In the genomic region with DNA sequence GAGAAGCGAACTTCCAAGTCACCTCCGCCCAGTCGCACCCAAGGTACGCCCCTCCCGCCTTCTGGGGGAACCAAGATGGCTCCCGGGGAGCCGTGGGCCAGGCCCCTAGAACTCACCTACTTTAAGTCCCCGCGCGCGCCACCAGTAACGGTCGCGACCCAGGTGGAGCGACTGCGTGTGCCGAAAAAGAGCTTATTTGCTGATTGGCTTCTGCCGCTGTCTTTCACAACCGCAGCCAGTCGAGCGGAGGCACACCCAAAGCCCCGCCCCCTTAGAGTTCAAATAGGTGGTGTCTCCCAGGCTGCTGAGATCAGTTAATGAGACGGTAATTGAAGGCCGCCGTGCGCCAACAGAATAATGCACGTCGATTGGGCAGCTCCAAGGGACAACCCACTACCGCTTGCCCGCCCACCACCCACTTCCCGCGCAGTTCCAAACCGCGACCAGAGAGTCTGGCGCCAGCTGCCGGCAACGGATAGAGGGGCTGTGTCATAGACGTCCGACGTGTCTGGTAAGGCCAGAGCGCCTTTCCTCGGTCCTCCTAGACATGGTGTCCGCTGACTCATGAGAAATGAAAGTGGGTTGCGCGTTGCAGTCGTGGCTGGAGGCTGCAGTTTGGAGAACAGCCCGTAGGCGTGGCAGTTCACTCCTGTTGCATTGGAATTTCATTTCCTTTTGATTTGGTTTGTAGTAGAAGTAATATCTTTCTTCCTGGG, we compare ENCODE assay signal across 8 cellular contexts. TPM values are rescaled to one million over a fixed set of nuclear protein-coding genes. Genes with fewer than 3 reads are reported as not detected.
DNase-seq lines count a peak whose midpoint lies in the region; ATAC-seq, FAIRE-seq and TF ChIP-seq lines count a peak whose summit lies in the region.

A gene with protein sequence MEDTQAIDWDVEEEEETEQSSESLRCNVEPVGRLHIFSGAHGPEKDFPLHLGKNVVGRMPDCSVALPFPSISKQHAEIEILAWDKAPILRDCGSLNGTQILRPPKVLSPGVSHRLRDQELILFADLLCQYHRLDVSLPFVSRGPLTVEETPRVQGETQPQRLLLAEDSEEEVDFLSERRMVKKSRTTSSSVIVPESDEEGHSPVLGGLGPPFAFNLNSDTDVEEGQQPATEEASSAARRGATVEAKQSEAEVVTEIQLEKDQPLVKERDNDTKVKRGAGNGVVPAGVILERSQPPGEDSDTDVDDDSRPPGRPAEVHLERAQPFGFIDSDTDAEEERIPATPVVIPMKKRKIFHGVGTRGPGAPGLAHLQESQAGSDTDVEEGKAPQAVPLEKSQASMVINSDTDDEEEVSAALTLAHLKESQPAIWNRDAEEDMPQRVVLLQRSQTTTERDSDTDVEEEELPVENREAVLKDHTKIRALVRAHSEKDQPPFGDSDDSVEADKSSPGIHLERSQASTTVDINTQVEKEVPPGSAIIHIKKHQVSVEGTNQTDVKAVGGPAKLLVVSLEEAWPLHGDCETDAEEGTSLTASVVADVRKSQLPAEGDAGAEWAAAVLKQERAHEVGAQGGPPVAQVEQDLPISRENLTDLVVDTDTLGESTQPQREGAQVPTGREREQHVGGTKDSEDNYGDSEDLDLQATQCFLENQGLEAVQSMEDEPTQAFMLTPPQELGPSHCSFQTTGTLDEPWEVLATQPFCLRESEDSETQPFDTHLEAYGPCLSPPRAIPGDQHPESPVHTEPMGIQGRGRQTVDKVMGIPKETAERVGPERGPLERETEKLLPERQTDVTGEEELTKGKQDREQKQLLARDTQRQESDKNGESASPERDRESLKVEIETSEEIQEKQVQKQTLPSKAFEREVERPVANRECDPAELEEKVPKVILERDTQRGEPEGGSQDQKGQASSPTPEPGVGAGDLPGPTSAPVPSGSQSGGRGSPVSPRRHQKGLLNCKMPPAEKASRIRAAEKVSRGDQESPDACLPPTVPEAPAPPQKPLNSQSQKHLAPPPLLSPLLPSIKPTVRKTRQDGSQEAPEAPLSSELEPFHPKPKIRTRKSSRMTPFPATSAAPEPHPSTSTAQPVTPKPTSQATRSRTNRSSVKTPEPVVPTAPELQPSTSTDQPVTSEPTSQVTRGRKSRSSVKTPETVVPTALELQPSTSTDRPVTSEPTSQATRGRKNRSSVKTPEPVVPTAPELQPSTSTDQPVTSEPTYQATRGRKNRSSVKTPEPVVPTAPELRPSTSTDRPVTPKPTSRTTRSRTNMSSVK (N-terminal part only) (minus strand): TSS at position 153 of the 716 bp plus-strand sequence. CDS start 2,106 bp downstream, outside the sequence.

- peak; percentile 67 for ATAC-seq in HG03432 (IDR thresholded peaks at IDR 0.05; ENCODE audit: unreplicated experiment)

- H3K4me2 ChIP-seq in keratinocyte (ENCODE audit: control insufficient read depth, extremely low read depth, insufficient read depth, low read depth, low read length), result peak within 1 kb of the TSS; percentile 95

- peaks cover 24% of the 10 kb centered on the region for H3K79me2 ChIP-seq in keratinocyte (ENCODE audit: control insufficient read depth, insufficient read depth, low read length)

- H3K4me3 ChIP-seq in keratinocyte (ENCODE audit: control insufficient read depth in 2 of 3, extremely low read depth in 1 of 3, insufficient read depth in 2 of 3, low read depth in 1 of 3, low read length in 3 of 3), result peak within 1 kb of the TSS; percentile 52 to 74 (median 71)

- H3K9ac ChIP-seq in keratinocyte (ENCODE audit: control insufficient read depth, extremely low read depth, insufficient read depth, low read length), result peak within 1 kb of the TSS; percentile 81

- dilution Hi-C loops in keratinocyte (cut with MboI; ENCODE audit: extremely low pct_ligation_motif_present, low sequenced_read_pairs), result no loop called here

- peaks cover 24% of the 10 kb centered on the region for H3K4me1 ChIP-seq in keratinocyte (ENCODE audit: control insufficient read depth, extremely low read depth, insufficient read depth, low read length)

- peak; percentile 93 for TF ChIP-seq POLR2A in GM19099 (IDR thresholded peaks at IDR 0.05; ENCODE audit: extremely low read depth, insufficient read length, low read depth)

- H3K36me3 ChIP-seq in keratinocyte (ENCODE audit: control insufficient read depth in 2 of 2, extremely low read depth in 1 of 2, insufficient read depth in 2 of 2, low read length in 2 of 2), result peaks cover 14 to 20% of the 10 kb centered on the region in 2 experiments

- H3K9me3 ChIP-seq in keratinocyte (ENCODE audit: control insufficient read depth, low read depth, low read length), result no peaks in the 10 kb centered on the region

- H3K27ac ChIP-seq in keratinocyte (ENCODE audit: control insufficient read depth, insufficient read depth, low read length), result peak within 1 kb of the TSS; percentile 86

- no peaks in the 10 kb centered on the region for H3K27me3 ChIP-seq in keratinocyte (ENCODE audit: control insufficient read depth, extremely low read depth, insufficient read depth, low read length)

- DNase-seq in Ammon's horn (ENCODE audit: low spot score), result peak; percentile 100
- peak; percentile 98 for DNase-seq in NCI-H510A (lab: John Stamatoyannopoulos, UW)
- peak; percentile 99 for DNase-seq in activated CD4-positive, alpha-beta T cell treated with anti-CD3 and anti-CD28 coated beads for 1 hour
- DNase-seq in cerebellum (ENCODE audit: low spot score), result peak; percentile 98
- DNase-seq in keratinocyte (ENCODE audit: low read depth, low spot score), result peak; percentile 99
- peak; percentile 95 to 97 for DNase-seq in stimulated activated CD4-positive, alpha-beta T cell treated with anti-CD3 and anti-CD28 coated beads, Interleukin-15, amount 100 ng/mL, for 1 hour (ENCODE audit: low read depth in 1 of 2, low spot score in 1 of 2)

- TF ChIP-seq CTCF in keratinocyte (optimal IDR thresholded peaks at IDR 0.05 in 1 of 3, IDR thresholded peaks at IDR 0.05 in 1 of 3, conservative IDR thresholded peaks at IDR 0.05 in 1 of 3; ENCODE audit: extremely low read depth in 1 of 3, insufficient read depth in 2 of 3, low read length in 3 of 3), result peak; percentile 5 to 39 (median 29)

- no peaks in the 10 kb centered on the region for H3K9me1 ChIP-seq in keratinocyte (ENCODE audit: control insufficient read depth, extremely low read depth, insufficient read depth, low read length)

- peak; percentile 79 for FAIRE-seq in keratinocyte (lab: Jason Lieb, UNC)

- peak within 1 kb of the TSS; percentile 50 for H2AFZ ChIP-seq in keratinocyte (ENCODE audit: control insufficient read depth, low read length)

- H4K20me1 ChIP-seq in keratinocyte (ENCODE audit: control insufficient read depth, extremely low read depth, insufficient read depth, low read length), result peaks cover 6% of the 10 kb centered on the region

RNA-seq across cellular contexts. Expression of the gene that starts here (rescaled TPM):
- 9.5 TPM for total RNA-seq in cerebellum
- 4.2 to 10.0 TPM (median 6.9 TPM) in 3 replicates for polyA plus RNA-seq in keratinocyte
- 2.8 TPM for polyA plus RNA-seq in keratinocyte (2011; ENCODE audit: low read depth)
- polyA plus RNA-seq in keratinocyte (2011; cell fraction: cytosol; rRNA removed), result 5.3 TPM in 2 replicates
- polyA plus RNA-seq in keratinocyte (2011; cell fraction: nucleus; rRNA removed), result 25.1 and 29.9 TPM in 2 replicates
- polyA plus RNA-seq in keratinocyte (2012; ENCODE audit: low replicate concordance), result 5.5 and 41.2 TPM in 2 replicates
- polyA minus RNA-seq in keratinocyte, result 5.6 to 43.2 TPM (median 10.2 TPM) in 3 replicates
- 4.2 TPM for polyA minus RNA-seq in keratinocyte (2011; cell fraction: cytosol; rRNA and poly(A)+ RNA removed)
- polyA minus RNA-seq in keratinocyte (2011; cell fraction: nucleus; rRNA and poly(A)+ RNA removed), result 9.6 and 14.6 TPM in 2 replicates

Comparison
In these comparisons a context has a peak if more than half of its experiments do, and no peak if none do; other contexts are left out.
1. Peak in every context shown above with its lines: DNase-seq, ATAC-seq, H3K4me3 ChIP-seq and H3K27ac ChIP-seq.